Comparison of ENCODE assay signal across 10 cellular contexts in the genomic region with DNA sequence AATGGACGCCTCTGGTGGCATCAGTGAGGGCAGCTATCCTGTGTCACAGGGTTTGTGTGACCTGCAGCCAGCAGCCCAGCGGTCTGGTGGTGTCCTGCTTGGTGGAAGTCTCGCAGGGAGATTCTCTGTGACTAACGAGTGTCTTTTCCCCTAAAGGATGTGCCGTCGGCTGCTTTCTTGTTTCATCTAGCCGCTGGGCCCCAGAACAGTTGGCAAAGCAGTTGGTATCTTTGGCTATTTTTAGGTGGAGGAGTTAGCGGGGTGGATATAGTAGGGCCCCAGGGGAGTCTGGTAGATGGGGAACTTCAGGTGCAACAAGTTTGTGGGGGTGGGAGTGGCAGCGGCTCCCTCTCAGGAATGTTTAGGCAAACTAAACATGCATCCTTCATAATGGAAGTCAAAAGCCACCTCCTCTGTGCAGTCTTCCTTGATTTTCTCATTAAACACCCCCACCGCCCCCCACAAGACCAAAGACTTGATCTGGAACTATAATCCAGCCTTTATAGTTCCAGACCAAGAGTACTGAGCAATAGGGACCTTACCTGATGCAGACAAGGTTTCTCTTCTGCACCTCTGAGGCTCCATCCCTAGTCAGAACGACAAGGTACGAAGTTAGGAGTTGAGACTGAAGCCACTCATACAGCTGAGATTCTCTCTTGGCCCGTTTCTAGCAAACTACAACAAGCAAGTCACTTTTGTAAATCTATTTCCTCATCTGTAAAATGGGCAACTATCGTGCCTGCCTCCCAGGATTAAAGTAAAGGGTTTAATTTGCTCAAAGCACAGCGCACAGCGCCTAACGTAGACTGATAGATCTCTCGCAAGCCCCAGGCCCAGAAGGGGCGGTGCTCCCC. TPM values are rescaled to one million over a fixed set of nuclear protein-coding genes. Genes with fewer than 3 reads are reported as not detected.
A peak's percentile ranks its signal among the peaks of the same experiment; 100 is the strongest.
DNase-seq lines count a peak whose midpoint lies in the region; ATAC-seq, FAIRE-seq and TF ChIP-seq lines count a peak whose summit lies in the region.
"Had no signal": no experiment of that assay in that cellular context is flagged by ENCODE, and none has a peak within 500 bp of the region (broad histone marks: within the 10 kb centered on the region; RNA-seq: fewer than 3 reads in every experiment).

No MANE protein-coding gene starts in this region.

- FAIRE-seq in HepG2 (lab: Jason Lieb, UNC) (no peak), urothelium cell line (lab: Jason Lieb, UNC) (no peak)
- FAIRE-seq: endometrium had no signal

- H3K4me3 Mint-ChIP-seq in activated T-cell treated with anti-CD3 and anti-CD28 coated beads, Interleukin-2, amount 50 U/mL, for 72 hours = peak overlapping the region; percentile 93
- H3K4me3 Mint-ChIP-seq in activated naive CD8-positive, alpha-beta T cell treated with anti-CD3 and anti-CD28 coated beads, Interleukin-2, amount 10 ng/mL, durations not matched to agents 7 days and 5 days = peak overlapping the region; percentile 86

- TF ChIP-seq CTCF in HepG2 (CRISPR knock-in tag; IDR thresholded peaks at IDR 0.05) (no peak), tibial artery (IDR thresholded peaks at IDR 0.05) (no peak), GM20000 (IDR thresholded peaks at IDR 0.05; ENCODE audit: extremely low read depth, missing control alignments) (no peak)

- H4K20me1 ChIP-seq in HepG2 (ENCODE audit: insufficient read depth, low read length) = no peaks in the 10 kb centered on the region; the same call in 1 of the 2 replicates

- H3K9me3 Mint-ChIP-seq in activated T-cell treated with anti-CD3 and anti-CD28 coated beads, Interleukin-2, amount 50 U/mL, for 72 hours = peaks cover 2 to 4% of the 10 kb centered on the region in 2 donors
- peaks cover 2% of the 10 kb centered on the region for H3K9me3 Mint-ChIP-seq in activated naive CD8-positive, alpha-beta T cell treated with anti-CD3 and anti-CD28 coated beads, Interleukin-2, amount 10 ng/mL, durations not matched to agents 7 days and 5 days

- H3K36me3 ChIP-seq in HepG2 (replicated peaks in 1 of 2; ENCODE audit: control insufficient read depth in 1 of 2, insufficient read depth in 2 of 2, low read length in 2 of 2) (no peaks in the 10 kb centered on the region; a peak in 1 of 5 replicates), tibial artery (peaks cover 0 to 6% (median 3%) of the 10 kb centered on the region in 3 donors)
- H3K36me3 ChIP-seq: MG63 had no signal

- no peak overlapping the region; the same call in 1 of the 2 replicates for H3K9ac ChIP-seq in HepG2 (ENCODE audit: insufficient read depth, low read depth, low read length)

- H3K9me3 ChIP-seq in HepG2 (ENCODE audit: low read length) (no peaks in the 10 kb centered on the region), tibial artery (no peaks in the 10 kb centered on the region)

- no peak for TF ChIP-seq POLR2A in HepG2 (IDR thresholded peaks at IDR 0.05; ENCODE audit: insufficient read depth in 1 of 2, low read depth in 2 of 2, low read length in 2 of 2)

- H3K27me3 ChIP-seq in HepG2 (ENCODE audit: control insufficient read depth in 1 of 2, insufficient read depth in 2 of 2, low read length in 2 of 2) (peaks cover 0 to 12% of the 10 kb centered on the region in 2 experiments; a peak in 3 of 5 replicates), tibial artery (no peaks in the 10 kb centered on the region)
- H3K27me3 ChIP-seq: MG63 had no signal

- no TSS peak for BruUV-seq in HepG2 (replicated peaks; lab: Mats Ljungman, UMichigan)

- no peak overlapping the region for H2AFZ ChIP-seq in HepG2 (ENCODE audit: low read length)

- CTCF ChIA-PET in HepG2 (lab: Yijun Ruan, JAX; ENCODE audit: low intra/inter-chr PET ratio, low total read pairs) = interaction anchor here (1.4 kb wide), 1 partner anchor 57 kb away, joined by 3 read pairs; no protein-coding TSS in a partner anchor

- ATAC-seq in activated T-cell treated with anti-CD3 and anti-CD28 coated beads, Interleukin-2, amount 50 U/mL, for 72 hours (replicated peaks in 1 of 2) = no peak
- no peak for ATAC-seq in activated naive CD8-positive, alpha-beta T cell treated with anti-CD3 and anti-CD28 coated beads, Interleukin-2, amount 10 ng/mL, durations not matched to agents 7 days and 5 days (ENCODE audit: low read depth)
- peak; percentile 19; the same call in 1 of the 3 replicates for ATAC-seq in HepG2

- peaks cover 40% of the 10 kb centered on the region for H3K4me1 Mint-ChIP-seq in activated T-cell treated with anti-CD3 and anti-CD28 coated beads, Interleukin-2, amount 50 U/mL, for 72 hours (ENCODE audit: low read depth)
- peaks cover 31% of the 10 kb centered on the region for H3K4me1 Mint-ChIP-seq in activated naive CD8-positive, alpha-beta T cell treated with anti-CD3 and anti-CD28 coated beads, Interleukin-2, amount 10 ng/mL, durations not matched to agents 7 days and 5 days

- no peaks in the 10 kb centered on the region for H3K79me2 ChIP-seq in HepG2 (ENCODE audit: insufficient read depth, low read length)

- TF ChIP-seq RAD21 in HepG2 (CRISPR knock-in tag; IDR thresholded peaks at IDR 0.05) = no peak

- peak overlapping the region; percentile 88 for H3K4me2 ChIP-seq in HepG2 (ENCODE audit: low read depth, low read length)

- WGBS in HepG2 (ENCODE audit: low lambda C conversion rate) = 33% methylated on average over 12 of the region's 19 CpGs

- intact Hi-C loops in HepG2 (cut with micrococcal nuclease; ENCODE audit: unreplicated experiment) = no loop called here
- intact Hi-C loops in tibial artery (cut with DNase I; ENCODE audit: low total_unique reads) = no loop called here

- POLR2A ChIA-PET in activated naive CD8-positive, alpha-beta T cell treated with anti-CD3 and anti-CD28 coated beads, Interleukin-2, amount 10 ng/mL, durations not matched to agents 7 days and 5 days (lab: Charles Lee) = interaction anchor here (0.7 to 2.7 kb wide), 6 partner anchors 12 to 194 kb away, joined by 3 to 22 read pairs (median 6); a partner anchor contains a TSS
- POLR2A ChIA-PET in HepG2 (lab: Yijun Ruan, JAX) = interaction anchor here (0.8 to 3.4 kb wide), 9 partner anchors 13 to 212 kb away, joined by 3 to 48 read pairs (median 5); a partner anchor contains a TSS

- DNase-seq in activated T-cell treated with anti-CD3 and anti-CD28 coated beads, Interleukin-2, amount 50 U/mL, for 72 hours = no peak
- DNase-seq in activated T-cell treated with anti-CD3 and anti-CD28 coated beads, Interleukin-2, amount 50 U/mL, for 48 hours = no peak
- no peak for DNase-seq in activated naive CD8-positive, alpha-beta T cell treated with anti-CD3 and anti-CD28 coated beads, Interleukin-2, amount 10 ng/mL, durations not matched to agents 7 days and 5 days
- DNase-seq in HepG2 (ENCODE audit: low spot score) = no peak
- no peak for DNase-seq in tibial artery
- DNase-seq in GM20000 (ENCODE audit: low spot score) = no peak
- no peak for DNase-seq in DMS53 (lab: John Stamatoyannopoulos, UW)
- no peak for DNase-seq in urothelium cell line (ENCODE audit: low spot score)

- no peak overlapping the region for H3K27ac Mint-ChIP-seq in activated T-cell treated with anti-CD3 and anti-CD28 coated beads, Interleukin-2, amount 50 U/mL, for 72 hours
- peak overlapping the region; percentile 71 for H3K27ac Mint-ChIP-seq in activated naive CD8-positive, alpha-beta T cell treated with anti-CD3 and anti-CD28 coated beads, Interleukin-2, amount 10 ng/mL, durations not matched to agents 7 days and 5 days

- H3K4me1 ChIP-seq in HepG2 (ENCODE audit: insufficient read depth, low read length) (peaks cover 26% of the 10 kb centered on the region), tibial artery (peaks cover 0 to 22% (median 16%) of the 10 kb centered on the region in 4 donors)

- H3K27me3 Mint-ChIP-seq in activated T-cell treated with anti-CD3 and anti-CD28 coated beads, Interleukin-2, amount 50 U/mL, for 72 hours (ENCODE audit: low read depth) = no peaks in the 10 kb centered on the region
- peaks cover 3% of the 10 kb centered on the region for H3K27me3 Mint-ChIP-seq in activated naive CD8-positive, alpha-beta T cell treated with anti-CD3 and anti-CD28 coated beads, Interleukin-2, amount 10 ng/mL, durations not matched to agents 7 days and 5 days

- H3K36me3 Mint-ChIP-seq in activated T-cell treated with anti-CD3 and anti-CD28 coated beads, Interleukin-2, amount 50 U/mL, for 72 hours (ENCODE audit: insufficient read depth in 2 of 2) = peaks cover 0 to 2% of the 10 kb centered on the region in 2 donors
- H3K36me3 Mint-ChIP-seq in activated naive CD8-positive, alpha-beta T cell treated with anti-CD3 and anti-CD28 coated beads, Interleukin-2, amount 10 ng/mL, durations not matched to agents 7 days and 5 days = peaks cover 8% of the 10 kb centered on the region

- H3K4me3 ChIP-seq in HepG2 (replicated peaks in 1 of 3; ENCODE audit: insufficient read depth in 1 of 3, low read depth in 2 of 3, low read length in 3 of 3) = peak overlapping the region; percentile 77 to 87 (median 84); a peak in 5 of 6 replicates
- peak overlapping the region; percentile 67 for H3K4me3 ChIP-seq in tibial artery

- TF ChIP-seq EP300 in HepG2 (IDR thresholded peaks at IDR 0.05; ENCODE audit: low read depth in 2 of 2, low read length in 2 of 2) (no peak), HepG2 (CRISPR knock-in tag; IDR thresholded peaks at IDR 0.05; ENCODE audit: borderline replicate concordance) (no peak)

- H3K27ac ChIP-seq in HepG2 (ENCODE audit: extremely low read length, insufficient read depth, low read length) (no peak overlapping the region), tibial artery (peak overlapping the region; percentile 67 to 85)

- in situ Hi-C loops in HepG2 (cut with HindIII; ENCODE audit: extremely low pct_ligation_motif_present, low pct_unique_long_range_greater_than_20kb) = no loop called here

RNA-seq across cellular contexts. Expression of a gene that starts 1.1 kb away (rescaled TPM):
- total RNA-seq in activated T-cell treated with anti-CD3 and anti-CD28 coated beads, Interleukin-2, amount 50 U/mL, for 72 hours = 1 to 10 TPM; 6.2 to 6.6 TPM
- total RNA-seq in activated naive CD8-positive, alpha-beta T cell treated with anti-CD3 and anti-CD28 coated beads, Interleukin-2, amount 10 ng/mL, durations not matched to agents 7 days and 5 days = 10 to 100 TPM; 10.6 to 10.7 TPM
- 2.5 and 4.0 TPM in 2 replicates for total RNA-seq in HepG2 (2016; rRNA removed; fragmentation: Illumina TruSeq; extraction: Trizol)
- 2.7 and 2.8 TPM in 2 replicates for total RNA-seq in HepG2 (2016; cell fraction: cytosol; rRNA removed; fragmentation: Illumina TruSeq; extraction: Trizol; ENCODE audit: low read depth)
- total RNA-seq in HepG2 (2016; cell fraction: insoluble cytoplasmic fraction; rRNA removed; fragmentation: Illumina TruSeq; extraction: Trizol) = 3.3 and 4.6 TPM in 2 replicates
- 4.9 and 6.2 TPM in 2 replicates for total RNA-seq in HepG2 (2016; cell fraction: membrane; rRNA removed; fragmentation: Illumina TruSeq; extraction: Trizol)
- 2.9 and 3.8 TPM in 2 replicates for total RNA-seq in HepG2 (2016; cell fraction: nucleus; rRNA removed; fragmentation: Illumina TruSeq; extraction: Trizol)
- 2.0 and 3.1 TPM in 2 replicates for polyA plus RNA-seq in HepG2 (2011; rRNA removed)
- 2.1 and 2.8 TPM in 2 replicates for polyA plus RNA-seq in HepG2 (2011; cell fraction: cytosol; rRNA removed)
- 6.4 and 6.9 TPM in 2 replicates for polyA plus RNA-seq in HepG2 (2011; cell fraction: nucleus; rRNA removed)
- 2.3 and 2.5 TPM in 2 replicates for polyA plus RNA-seq in HepG2 (2012)
- polyA plus RNA-seq in HepG2 (2016; cell fraction: cytosol; fragmentation: Illumina TruSeq; extraction: Trizol; ENCODE audit: low read depth) = 2.3 and 2.8 TPM in 2 replicates
- 2.7 and 3.9 TPM in 2 replicates for polyA plus RNA-seq in HepG2 (2016; cell fraction: insoluble cytoplasmic fraction; fragmentation: Illumina TruSeq; extraction: Trizol; ENCODE audit: low read depth)
- 4.7 and 4.9 TPM in 2 replicates for polyA plus RNA-seq in HepG2 (2016; cell fraction: membrane; fragmentation: Illumina TruSeq; extraction: Trizol; ENCODE audit: low read depth)
- 3.0 and 4.4 TPM in 2 replicates for polyA plus RNA-seq in HepG2 (2016; cell fraction: nucleus; fragmentation: Illumina TruSeq; extraction: Trizol; ENCODE audit: insufficient read depth, low read depth)
- 7.5 and 11.8 TPM in 2 replicates for polyA minus RNA-seq in HepG2 (2011; rRNA and poly(A)+ RNA removed; ENCODE audit: low replicate concordance)
- polyA minus RNA-seq in HepG2 (2011; cell fraction: cytosol; rRNA and poly(A)+ RNA removed) = 1.6 and 2.0 TPM in 2 replicates
- polyA minus RNA-seq in HepG2 (2011; cell fraction: nucleus; rRNA and poly(A)+ RNA removed) = 6.6 and 8.0 TPM in 2 replicates

RNA-seq across cellular contexts. Expression of a gene that starts 14.6 kb away (rescaled TPM):
- 10 to 100 TPM; 48.3 to 56.9 TPM for total RNA-seq in activated T-cell treated with anti-CD3 and anti-CD28 coated beads, Interleukin-2, amount 50 U/mL, for 72 hours
- 10 to 100 TPM; 44.9 to 45.7 TPM for total RNA-seq in activated naive CD8-positive, alpha-beta T cell treated with anti-CD3 and anti-CD28 coated beads, Interleukin-2, amount 10 ng/mL, durations not matched to agents 7 days and 5 days
- 48.7 and 59.8 TPM in 2 replicates for total RNA-seq in HepG2 (2016; rRNA removed; fragmentation: Illumina TruSeq; extraction: Trizol)
- total RNA-seq in HepG2 (2016; cell fraction: cytosol; rRNA removed; fragmentation: Illumina TruSeq; extraction: Trizol; ENCODE audit: low read depth) = 23.4 and 25.5 TPM in 2 replicates
- total RNA-seq in HepG2 (2016; cell fraction: insoluble cytoplasmic fraction; rRNA removed; fragmentation: Illumina TruSeq; extraction: Trizol) = 33.2 and 57.2 TPM in 2 replicates
- 37.2 and 39.3 TPM in 2 replicates for total RNA-seq in HepG2 (2016; cell fraction: membrane; rRNA removed; fragmentation: Illumina TruSeq; extraction: Trizol)
- 41.5 and 47.9 TPM in 2 replicates for total RNA-seq in HepG2 (2016; cell fraction: nucleus; rRNA removed; fragmentation: Illumina TruSeq; extraction: Trizol)
- polyA plus RNA-seq in HepG2 (2011; rRNA removed) = 38.4 and 48.4 TPM in 2 replicates
- polyA plus RNA-seq in HepG2 (2011; cell fraction: cytosol; rRNA removed) = 24.8 and 28.9 TPM in 2 replicates
- polyA plus RNA-seq in HepG2 (2011; cell fraction: nucleus; rRNA removed) = 84.7 and 84.9 TPM in 2 replicates
- polyA plus RNA-seq in HepG2 (2012) = 24.0 and 27.9 TPM in 2 replicates
- polyA plus RNA-seq in HepG2 (2016; cell fraction: cytosol; fragmentation: Illumina TruSeq; extraction: Trizol; ENCODE audit: low read depth) = 25.5 and 28.2 TPM in 2 replicates
- polyA plus RNA-seq in HepG2 (2016; cell fraction: insoluble cytoplasmic fraction; fragmentation: Illumina TruSeq; extraction: Trizol; ENCODE audit: low read depth) = 38.4 and 40.3 TPM in 2 replicates
- 26.4 and 32.4 TPM in 2 replicates for polyA plus RNA-seq in HepG2 (2016; cell fraction: membrane; fragmentation: Illumina TruSeq; extraction: Trizol; ENCODE audit: low read depth)
- 77.0 and 84.6 TPM in 2 replicates for polyA plus RNA-seq in HepG2 (2016; cell fraction: nucleus; fragmentation: Illumina TruSeq; extraction: Trizol; ENCODE audit: insufficient read depth, low read depth)
- 109 and 188 TPM in 2 replicates for polyA minus RNA-seq in HepG2 (2011; rRNA and poly(A)+ RNA removed; ENCODE audit: low replicate concordance)
- 60.2 and 62.2 TPM in 2 replicates for polyA minus RNA-seq in HepG2 (2011; cell fraction: cytosol; rRNA and poly(A)+ RNA removed)
- 41.5 and 52.0 TPM in 2 replicates for polyA minus RNA-seq in HepG2 (2011; cell fraction: nucleus; rRNA and poly(A)+ RNA removed)

RNA-seq across cellular contexts. Expression of a gene that starts 26.9 kb away (rescaled TPM):
- total RNA-seq in activated T-cell treated with anti-CD3 and anti-CD28 coated beads, Interleukin-2, amount 50 U/mL, for 72 hours = 10 to 100 TPM; 57.4 to 66.6 TPM
- 10 to 100 TPM; 53.9 to 64.4 TPM for total RNA-seq in activated naive CD8-positive, alpha-beta T cell treated with anti-CD3 and anti-CD28 coated beads, Interleukin-2, amount 10 ng/mL, durations not matched to agents 7 days and 5 days
- total RNA-seq in HepG2 (2016; rRNA removed; fragmentation: Illumina TruSeq; extraction: Trizol) = 176 and 220 TPM in 2 replicates
- 133 and 141 TPM in 2 replicates for total RNA-seq in HepG2 (2016; cell fraction: cytosol; rRNA removed; fragmentation: Illumina TruSeq; extraction: Trizol; ENCODE audit: low read depth)
- 177 and 218 TPM in 2 replicates for total RNA-seq in HepG2 (2016; cell fraction: insoluble cytoplasmic fraction; rRNA removed; fragmentation: Illumina TruSeq; extraction: Trizol)
- 207 and 224 TPM in 2 replicates for total RNA-seq in HepG2 (2016; cell fraction: membrane; rRNA removed; fragmentation: Illumina TruSeq; extraction: Trizol)
- 59.8 and 61.7 TPM in 2 replicates for total RNA-seq in HepG2 (2016; cell fraction: nucleus; rRNA removed; fragmentation: Illumina TruSeq; extraction: Trizol)
- 59.1 and 72.9 TPM in 2 replicates for polyA plus RNA-seq in HepG2 (2011; rRNA removed)
- 47.3 and 64.8 TPM in 2 replicates for polyA plus RNA-seq in HepG2 (2011; cell fraction: cytosol; rRNA removed)
- 29.2 and 31.9 TPM in 2 replicates for polyA plus RNA-seq in HepG2 (2011; cell fraction: nucleus; rRNA removed)
- polyA plus RNA-seq in HepG2 (2012) = 61.7 and 65.2 TPM in 2 replicates
- polyA plus RNA-seq in HepG2 (2016; cell fraction: cytosol; fragmentation: Illumina TruSeq; extraction: Trizol; ENCODE audit: low read depth) = 196 and 219 TPM in 2 replicates
- polyA plus RNA-seq in HepG2 (2016; cell fraction: insoluble cytoplasmic fraction; fragmentation: Illumina TruSeq; extraction: Trizol; ENCODE audit: low read depth) = 200 and 221 TPM in 2 replicates
- 191 and 200 TPM in 2 replicates for polyA plus RNA-seq in HepG2 (2016; cell fraction: membrane; fragmentation: Illumina TruSeq; extraction: Trizol; ENCODE audit: low read depth)
- 108 and 120 TPM in 2 replicates for polyA plus RNA-seq in HepG2 (2016; cell fraction: nucleus; fragmentation: Illumina TruSeq; extraction: Trizol; ENCODE audit: insufficient read depth, low read depth)
- polyA minus RNA-seq in HepG2 (2011; rRNA and poly(A)+ RNA removed; ENCODE audit: low replicate concordance) = 32.6 and 71.9 TPM in 2 replicates
- polyA minus RNA-seq in HepG2 (2011; cell fraction: cytosol; rRNA and poly(A)+ RNA removed) = 12.0 and 13.8 TPM in 2 replicates
- 4.4 and 5.2 TPM in 2 replicates for polyA minus RNA-seq in HepG2 (2011; cell fraction: nucleus; rRNA and poly(A)+ RNA removed)

RNA-seq across cellular contexts. Expression of a gene that starts 44.8 kb away (rescaled TPM):
- not detected for total RNA-seq in activated T-cell treated with anti-CD3 and anti-CD28 coated beads, Interleukin-2, amount 50 U/mL, for 72 hours
- total RNA-seq in activated naive CD8-positive, alpha-beta T cell treated with anti-CD3 and anti-CD28 coated beads, Interleukin-2, amount 10 ng/mL, durations not matched to agents 7 days and 5 days = under 1 TPM; 0.23 to 0.67 TPM
- total RNA-seq in HepG2 (2016; rRNA removed; fragmentation: Illumina TruSeq; extraction: Trizol) = not detected in 2 replicates
- total RNA-seq in HepG2 (2016; cell fraction: cytosol; rRNA removed; fragmentation: Illumina TruSeq; extraction: Trizol; ENCODE audit: low read depth) = not detected in 2 replicates
- not detected in 2 replicates for total RNA-seq in HepG2 (2016; cell fraction: insoluble cytoplasmic fraction; rRNA removed; fragmentation: Illumina TruSeq; extraction: Trizol)
- total RNA-seq in HepG2 (2016; cell fraction: membrane; rRNA removed; fragmentation: Illumina TruSeq; extraction: Trizol) = not detected in 2 replicates
- total RNA-seq in HepG2 (2016; cell fraction: nucleus; rRNA removed; fragmentation: Illumina TruSeq; extraction: Trizol) = not detected in 2 replicates
- not detected in 2 replicates for polyA plus RNA-seq in HepG2 (2011; rRNA removed)
- not detected in 2 replicates for polyA plus RNA-seq in HepG2 (2011; cell fraction: cytosol; rRNA removed)
- not detected in 2 replicates for polyA plus RNA-seq in HepG2 (2011; cell fraction: nucleus; rRNA removed)
- not detected in 2 replicates for polyA plus RNA-seq in HepG2 (2012)
- polyA plus RNA-seq in HepG2 (2016; cell fraction: cytosol; fragmentation: Illumina TruSeq; extraction: Trizol; ENCODE audit: low read depth) = not detected in 2 replicates
- not detected in 2 replicates for polyA plus RNA-seq in HepG2 (2016; cell fraction: insoluble cytoplasmic fraction; fragmentation: Illumina TruSeq; extraction: Trizol; ENCODE audit: low read depth)
- polyA plus RNA-seq in HepG2 (2016; cell fraction: membrane; fragmentation: Illumina TruSeq; extraction: Trizol; ENCODE audit: low read depth) = not detected in 2 replicates
- not detected in 2 replicates for polyA plus RNA-seq in HepG2 (2016; cell fraction: nucleus; fragmentation: Illumina TruSeq; extraction: Trizol; ENCODE audit: insufficient read depth, low read depth)
- polyA minus RNA-seq in HepG2 (2011; rRNA and poly(A)+ RNA removed; ENCODE audit: low replicate concordance) = 0.51 TPM in 1 of 2 replicates, not detected in the other
- polyA minus RNA-seq in HepG2 (2011; cell fraction: cytosol; rRNA and poly(A)+ RNA removed) = not detected in 2 replicates
- not detected in 2 replicates for polyA minus RNA-seq in HepG2 (2011; cell fraction: nucleus; rRNA and poly(A)+ RNA removed)

RNA-seq across cellular contexts. Expression of a gene that starts 44.8 kb away (rescaled TPM):
- total RNA-seq in activated T-cell treated with anti-CD3 and anti-CD28 coated beads, Interleukin-2, amount 50 U/mL, for 72 hours = 10 to 100 TPM; 18.1 to 18.8 TPM
- total RNA-seq in activated naive CD8-positive, alpha-beta T cell treated with anti-CD3 and anti-CD28 coated beads, Interleukin-2, amount 10 ng/mL, durations not matched to agents 7 days and 5 days = 10 to 100 TPM; 22.6 to 26.4 TPM
- 8.1 and 14.1 TPM in 2 replicates for total RNA-seq in HepG2 (2016; rRNA removed; fragmentation: Illumina TruSeq; extraction: Trizol)
- 4.8 and 5.7 TPM in 2 replicates for total RNA-seq in HepG2 (2016; cell fraction: cytosol; rRNA removed; fragmentation: Illumina TruSeq; extraction: Trizol; ENCODE audit: low read depth)
- total RNA-seq in HepG2 (2016; cell fraction: insoluble cytoplasmic fraction; rRNA removed; fragmentation: Illumina TruSeq; extraction: Trizol) = 7.6 and 12.8 TPM in 2 replicates
- total RNA-seq in HepG2 (2016; cell fraction: membrane; rRNA removed; fragmentation: Illumina TruSeq; extraction: Trizol) = 5.7 and 6.3 TPM in 2 replicates
- total RNA-seq in HepG2 (2016; cell fraction: nucleus; rRNA removed; fragmentation: Illumina TruSeq; extraction: Trizol) = 15.1 and 16.7 TPM in 2 replicates
- 11.7 and 12.1 TPM in 2 replicates for polyA plus RNA-seq in HepG2 (2011; rRNA removed)
- polyA plus RNA-seq in HepG2 (2011; cell fraction: cytosol; rRNA removed) = 6.2 and 6.5 TPM in 2 replicates
- polyA plus RNA-seq in HepG2 (2011; cell fraction: nucleus; rRNA removed) = 45.3 and 52.0 TPM in 2 replicates
- polyA plus RNA-seq in HepG2 (2012) = 6.7 and 8.6 TPM in 2 replicates
- polyA plus RNA-seq in HepG2 (2016; cell fraction: cytosol; fragmentation: Illumina TruSeq; extraction: Trizol; ENCODE audit: low read depth) = 0.54 and 0.81 TPM in 2 replicates
- polyA plus RNA-seq in HepG2 (2016; cell fraction: insoluble cytoplasmic fraction; fragmentation: Illumina TruSeq; extraction: Trizol; ENCODE audit: low read depth) = 5.3 and 8.5 TPM in 2 replicates
- polyA plus RNA-seq in HepG2 (2016; cell fraction: membrane; fragmentation: Illumina TruSeq; extraction: Trizol; ENCODE audit: low read depth) = 1.8 and 2.2 TPM in 2 replicates
- polyA plus RNA-seq in HepG2 (2016; cell fraction: nucleus; fragmentation: Illumina TruSeq; extraction: Trizol; ENCODE audit: insufficient read depth, low read depth) = 24.8 and 29.8 TPM in 2 replicates
- 19.0 and 43.1 TPM in 2 replicates for polyA minus RNA-seq in HepG2 (2011; rRNA and poly(A)+ RNA removed; ENCODE audit: low replicate concordance)
- 10.1 and 10.6 TPM in 2 replicates for polyA minus RNA-seq in HepG2 (2011; cell fraction: cytosol; rRNA and poly(A)+ RNA removed)
- 24.6 and 34.3 TPM in 2 replicates for polyA minus RNA-seq in HepG2 (2011; cell fraction: nucleus; rRNA and poly(A)+ RNA removed)
